ENCODE assay signal across 24 cellular contexts in genomic region chr7:28016297-28016696, GRCh38.
DNase-seq lines count a peak whose midpoint lies in the region; ATAC-seq and TF ChIP-seq lines count a peak whose summit lies in the region.
"Had no signal": no experiment of that assay in that cellular context is flagged by ENCODE, and none has a peak within 500 bp of the region (broad histone marks: within the 10 kb centered on the region; RNA-seq: fewer than 3 reads in every experiment).

No MANE protein-coding gene starts in this region.

- peak overlapping the region; percentile 36 for H4K8ac ChIP-seq in mesenchymal stem cell (ENCODE audit: low read length)

- H3K9me3 ChIP-seq in right atrium auricular region (no peaks in the 10 kb centered on the region), heart left ventricle (no peaks in the 10 kb centered on the region), mesenchymal stem cell (ENCODE audit: control insufficient read depth, low read length) (peaks cover 4% of the 10 kb centered on the region)
- H3K9me3 ChIP-seq: Peyer's patch, SJSA1 had no signal

- H3K27ac ChIP-seq in right atrium auricular region: peak overlapping the region in 1 of 2 donors; percentile 68
- H3K27ac ChIP-seq in heart left ventricle: peak overlapping the region in 5 of 12 donors; percentile 10 to 60 (median 38)
- no peak overlapping the region for H3K27ac ChIP-seq in mesenchymal stem cell (ENCODE audit: low read length, poor library complexity, severe bottlenecking)
- no peak overlapping the region for H3K27ac ChIP-seq in caudate nucleus (ENCODE audit: low read depth, low read length)
- H3K27ac ChIP-seq: C4-2B, KMS-11, Peyer's patch, SJSA1 had no signal

- H3K27me3 ChIP-seq in right atrium auricular region (no peaks in the 10 kb centered on the region), heart left ventricle (no peaks in the 10 kb centered on the region), mesenchymal stem cell (ENCODE audit: control insufficient read depth in 1 of 2, insufficient read depth in 1 of 2, low read length in 2 of 2) (no peaks in the 10 kb centered on the region)
- H3K27me3 ChIP-seq: Peyer's patch, SJSA1 had no signal

- H3K79me1 ChIP-seq in mesenchymal stem cell (replicated peaks; ENCODE audit: low read length, poor library complexity, severe bottlenecking): peaks cover 38% of the 10 kb centered on the region

- WGBS in heart left ventricle, 4 donors: 54 to 85% (median 58%) methylated on average over 2 of the region's 2 CpGs
- WGBS in mesenchymal stem cell: 94% methylated on average over 2 of the region's 2 CpGs

- intact Hi-C loops in Right ventricle myocardium inferior (cut with DNase I): loop anchor here (2.0 to 10.0 kb wide), 2 partner anchors 181 to 275 kb away; partner anchors contain the start of gene TAX1BP1
- intact Hi-C loops in heart left ventricle (cut with DNase I): loop anchor here in 4 of 10 donors (5.0 to 10.0 kb wide), 7 partner anchors 71 to 821 kb away; partner anchors contain the start of gene TAX1BP1 (in 1 of the 4)

- no peak overlapping the region for H2AK5ac ChIP-seq in mesenchymal stem cell (ENCODE audit: low read length, severe bottlenecking)

- H2AFZ ChIP-seq in mesenchymal stem cell (ENCODE audit: low read depth, low read length): no peak overlapping the region
- H2AFZ ChIP-seq: GM23338 had no signal

- H3K23ac ChIP-seq in mesenchymal stem cell (ENCODE audit: low read length in 2 of 2): no peak overlapping the region

- no peak overlapping the region for H2BK5ac ChIP-seq in mesenchymal stem cell (ENCODE audit: low read depth, low read length, poor library complexity, severe bottlenecking)

- H3K9ac ChIP-seq in mesenchymal stem cell (ENCODE audit: low read length): no peak overlapping the region
- H3K9ac ChIP-seq: KMS-11 had no signal

- no peak overlapping the region for H2BK12ac ChIP-seq in mesenchymal stem cell (ENCODE audit: low read length in 2 of 2)

- H3K4me3 ChIP-seq in right atrium auricular region (no peak overlapping the region), heart left ventricle (no peak overlapping the region), mesenchymal stem cell (ENCODE audit: insufficient read depth in 1 of 2, low read depth in 1 of 2, low read length in 2 of 2) (no peak overlapping the region)
- H3K4me3 ChIP-seq: GM23338, HAP-1, Peyer's patch, SJSA1 had no signal

- H3K36me3 ChIP-seq in right atrium auricular region (no peaks in the 10 kb centered on the region), heart left ventricle (no peaks in the 10 kb centered on the region), mesenchymal stem cell (ENCODE audit: control insufficient read depth in 1 of 2, insufficient read depth in 2 of 2, low read depth in 1 of 2, low read length in 2 of 2) (peaks cover 3 to 10% of the 10 kb centered on the region in 2 experiments)
- H3K36me3 ChIP-seq: HAP-1, Peyer's patch, SJSA1 had no signal

- no peak overlapping the region for H2BK15ac ChIP-seq in mesenchymal stem cell (ENCODE audit: low read depth, poor library complexity, severe bottlenecking)

- no peak overlapping the region for H3K4ac ChIP-seq in mesenchymal stem cell (ENCODE audit: low read depth in 1 of 2, low read length in 2 of 2)

- no peak overlapping the region for H4K91ac ChIP-seq in mesenchymal stem cell (ENCODE audit: low read length)

- ATAC-seq in Right ventricle myocardium inferior (peak; percentile 58), heart left ventricle (peak; percentile 55 to 70 (median 60)), HG02763 (IDR thresholded peaks at IDR 0.05; ENCODE audit: unreplicated experiment) (no peak), HG03520 (IDR thresholded peaks at IDR 0.05; ENCODE audit: unreplicated experiment) (no peak)
- ATAC-seq: GM23338 had no signal

- H2BK120ac ChIP-seq in mesenchymal stem cell (ENCODE audit: low read depth, low read length): no peak overlapping the region

- DNase-seq in Right ventricle myocardium inferior (ENCODE audit: missing footprints): no peak
- no peak for DNase-seq in right atrium auricular region (ENCODE audit: low spot score)
- peak in 2 of 5 donors; percentile 25 to 33 for DNase-seq in heart left ventricle
- DNase-seq in mesenchymal stem cell: no peak
- no peak for DNase-seq in caudate nucleus (lab: John Stamatoyannopoulos, UW)
- DNase-seq: 8988T; AML-193; Calu3; CD8-positive, alpha-beta memory T cell; DMS153; IMR-90; NCI-H1105; NCI-H146; NCI-H2029; NCI-H226; NCI-H526; Peyer's patch had no signal

- no peak overlapping the region for H3K14ac ChIP-seq in mesenchymal stem cell (ENCODE audit: low read length in 2 of 2)

- no peak overlapping the region for H3K4me2 ChIP-seq in mesenchymal stem cell (ENCODE audit: low read length, poor library complexity, severe bottlenecking)
- H3K4me2 ChIP-seq: GM23338, KMS-11 had no signal

- no peak for TF ChIP-seq POLR2A in heart left ventricle (IDR thresholded peaks at IDR 0.05)

- H3K4me1 ChIP-seq in right atrium auricular region (peaks cover 0 to 44% of the 10 kb centered on the region in 2 donors), heart left ventricle (peaks cover 0 to 67% (median 17%) of the 10 kb centered on the region in 12 donors), mesenchymal stem cell (ENCODE audit: control insufficient read depth, insufficient read depth, low read depth, low read length) (peaks cover 13% of the 10 kb centered on the region)
- H3K4me1 ChIP-seq: Peyer's patch had no signal

- TF ChIP-seq CTCF in right atrium auricular region (IDR thresholded peaks at IDR 0.05) (no peak), heart left ventricle (IDR thresholded peaks at IDR 0.05) (no peak)

- H3K18ac ChIP-seq in mesenchymal stem cell (ENCODE audit: low read depth in 1 of 2, low read length in 2 of 2): no peak overlapping the region

Comparison
In these comparisons a context has a peak if more than half of its experiments do, and no peak if none do; other contexts are left out.
1. ATAC-seq: peak in Right ventricle myocardium inferior (single experiment) and heart left ventricle (4 of 4); none in HG02763 (single experiment) and HG03520 (single experiment).